ENCODE assay signal across 25 cellular contexts in the genomic region with DNA sequence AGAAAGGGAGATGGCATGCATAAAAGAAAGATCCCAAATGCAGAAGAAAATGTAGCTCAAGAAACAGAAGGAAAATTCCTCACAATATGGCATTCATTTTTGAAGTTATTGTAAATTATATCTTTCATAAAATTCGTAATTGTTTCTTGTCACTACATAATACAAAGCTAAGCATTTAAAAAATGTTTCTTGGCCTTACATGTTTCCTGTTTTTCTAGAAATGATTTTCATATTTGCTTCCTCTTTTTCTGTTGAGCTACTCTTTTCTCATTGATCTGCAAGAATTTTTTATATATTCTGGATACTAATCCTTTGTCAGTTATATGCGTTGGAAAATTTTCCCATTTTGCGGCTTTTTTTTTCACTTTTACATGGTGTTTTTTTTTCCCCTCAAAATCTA. TPM values are rescaled to one million over a fixed set of nuclear protein-coding genes. Genes with fewer than 3 reads are reported as not detected.
DNase-seq lines count a peak whose midpoint lies in the region; ATAC-seq and TF ChIP-seq lines count a peak whose summit lies in the region.
"Had no signal": no experiment of that assay in that cellular context is flagged by ENCODE, and none has a peak within 500 bp of the region (broad histone marks: within the 10 kb centered on the region; RNA-seq: fewer than 3 reads in every experiment).

No MANE protein-coding gene starts in this region.

- H3K9me3 Mint-ChIP-seq in activated B cell treated with CpG ODN at 0.5 μM for 24 hours, result peaks cover 4% of the 10 kb centered on the region
- H3K9me3 Mint-ChIP-seq in stimulated activated naive B cell treated with anti-CD40 and anti-IgM and Interleukin-4, amounts not matched to agents 10 μg/mL and 1 μg/mL and 100 μg/mL, for 72 hours, result peaks cover 0 to 3% of the 10 kb centered on the region in 2 donors
- H3K9me3 Mint-ChIP-seq: CD4-positive, alpha-beta T cell had no signal

- peaks cover 28% of the 10 kb centered on the region for H3K4me1 Mint-ChIP-seq in activated B cell treated with CpG ODN at 0.5 μM for 24 hours
- peaks cover 9 to 23% of the 10 kb centered on the region in 2 donors for H3K4me1 Mint-ChIP-seq in stimulated activated naive B cell treated with anti-CD40 and anti-IgM and Interleukin-4, amounts not matched to agents 10 μg/mL and 1 μg/mL and 100 μg/mL, for 72 hours

- intact Hi-C loops in activated B cell treated with CpG ODN at 0.5 μM for 24 hours (cut with micrococcal nuclease) (no loop called here), body of pancreas (cut with DNase I) (no loop called here)

- H3K27me3 Mint-ChIP-seq in activated B cell treated with CpG ODN at 0.5 μM for 24 hours, result no peaks in the 10 kb centered on the region
- H3K27me3 Mint-ChIP-seq in stimulated activated naive B cell treated with anti-CD40 and anti-IgM and Interleukin-4, amounts not matched to agents 10 μg/mL and 1 μg/mL and 100 μg/mL, for 72 hours, result no peaks in the 10 kb centered on the region
- H3K27me3 Mint-ChIP-seq: CD4-positive, alpha-beta T cell had no signal

- no peaks in the 10 kb centered on the region for H3K27me3 ChIP-seq in body of pancreas

- peak overlapping the region; percentile 3 for H3K4me3 Mint-ChIP-seq in activated B cell treated with CpG ODN at 0.5 μM for 24 hours
- H3K4me3 Mint-ChIP-seq in stimulated activated naive B cell treated with anti-CD40 and anti-IgM and Interleukin-4, amounts not matched to agents 10 μg/mL and 1 μg/mL and 100 μg/mL, for 72 hours, result peak overlapping the region in 1 of 2 donors; percentile 52
- H3K4me3 Mint-ChIP-seq: CD4-positive, alpha-beta T cell had no signal

- H3K4me3 ChIP-seq in body of pancreas, result no peak overlapping the region
- H3K4me3 ChIP-seq: GM12878, GM23248, SJSA1 had no signal

- H3K36me3 ChIP-seq in body of pancreas (replicated peaks in 1 of 2; ENCODE audit: insufficient read depth in 1 of 2, low read depth in 2 of 2), result no peaks in the 10 kb centered on the region
- H3K36me3 ChIP-seq: SJSA1 had no signal

- POLR2A ChIA-PET in activated B cell treated with CpG ODN at 0.5 μM for 24 hours (lab: Charles Lee), result interaction anchor here (0.6 kb wide), 1 partner anchor 17 kb away, joined by 4 read pairs; no protein-coding TSS in a partner anchor

- H3K4me1 ChIP-seq in body of pancreas, result no peaks in the 10 kb centered on the region
- H3K4me1 ChIP-seq: SJSA1 had no signal

- WGBS in body of pancreas, 2 donors, result 71 to 77% methylated on average over 3 of the region's 3 CpGs

- no peak for TF ChIP-seq CTCF in activated B cell treated with CpG ODN at 0.5 μM for 24 hours (IDR thresholded peaks at IDR 0.05)
- TF ChIP-seq CTCF in body of pancreas (IDR thresholded peaks at IDR 0.05), result no peak

- ATAC-seq in activated B cell treated with CpG ODN at 0.5 μM for 24 hours (ENCODE audit: low read depth) (no peak), body of pancreas (no peak), HG02970 (IDR thresholded peaks at IDR 0.05; ENCODE audit: low FRiP score, unreplicated experiment) (no peak), HG02973 (IDR thresholded peaks at IDR 0.05; ENCODE audit: unreplicated experiment) (no peak)
- ATAC-seq in stimulated activated naive B cell treated with anti-CD40 and anti-IgM and Interleukin-4, amounts not matched to agents 10 μg/mL and 1 μg/mL and 100 μg/mL, for 72 hours (replicated peaks), result no peak
- ATAC-seq: GM12878, Right ventricle myocardium inferior had no signal

- CTCF ChIA-PET in activated B cell treated with CpG ODN at 0.5 μM for 24 hours (lab: Charles Lee), result interaction anchor here (0.9 kb wide), 1 partner anchor 13 kb away, joined by 3 read pairs; no protein-coding TSS in a partner anchor

- DNase-seq in NOMO-1 (lab: John Stamatoyannopoulos, UW; ENCODE audit: unreplicated experiment in 2 of 2) (peak; percentile 7 to 75), NOMO-1 treated with dmso at 0.1 percent for 144 hours (lab: John Stamatoyannopoulos, UW; ENCODE audit: unreplicated experiment) (no peak), NOMO-1 treated with DMSO at 0.1 percent for 48 hours (lab: John Stamatoyannopoulos, UW; ENCODE audit: unreplicated experiment) (peak; percentile 70), activated B cell treated with CpG ODN at 0.5 μM for 24 hours (no peak), body of pancreas (no peak)
- DNase-seq in stimulated activated naive B cell treated with anti-CD40 and anti-IgM and Interleukin-4, amounts not matched to agents 10 μg/mL and 1 μg/mL and 100 μg/mL, for 72 hours, result no peak
- DNase-seq: 8988T; ACHN; CD4-positive, alpha-beta T cell; GM23248; H7; IMR-90; MM.1S; NCI-H1105; NCI-H1436 treated with DMSO at 0.1 percent for 48 hours; NCI-H187 treated with DMSO at 0.1 percent for 48 hours; NCI-H524; NCI-H748 treated with DMSO at 0.1 percent for 48 hours; T-helper 1 cell had no signal

- peaks cover 6% of the 10 kb centered on the region for H3K36me3 Mint-ChIP-seq in activated B cell treated with CpG ODN at 0.5 μM for 24 hours (ENCODE audit: low read depth)
- H3K36me3 Mint-ChIP-seq in stimulated activated naive B cell treated with anti-CD40 and anti-IgM and Interleukin-4, amounts not matched to agents 10 μg/mL and 1 μg/mL and 100 μg/mL, for 72 hours, result peaks cover 3 to 4% of the 10 kb centered on the region in 2 donors

- no peak for TF ChIP-seq POLR2A in body of pancreas (IDR thresholded peaks at IDR 0.05)

- H3K27ac Mint-ChIP-seq in activated B cell treated with CpG ODN at 0.5 μM for 24 hours, result peak overlapping the region; percentile 77
- H3K27ac Mint-ChIP-seq in stimulated activated naive B cell treated with anti-CD40 and anti-IgM and Interleukin-4, amounts not matched to agents 10 μg/mL and 1 μg/mL and 100 μg/mL, for 72 hours, result peak overlapping the region; percentile 3
- H3K27ac Mint-ChIP-seq: CD4-positive, alpha-beta T cell had no signal

- H3K27ac ChIP-seq in body of pancreas, result no peak overlapping the region
- H3K27ac ChIP-seq: GM23248, KMS-11, SJSA1 had no signal

- H3K9me3 ChIP-seq in body of pancreas, result no peaks in the 10 kb centered on the region
- H3K9me3 ChIP-seq: SJSA1 had no signal

RNA-seq across cellular contexts. Expression of a gene that starts 48.0 kb away (rescaled TPM):
- total RNA-seq in activated B cell treated with CpG ODN at 0.5 μM for 24 hours, result 0.15 TPM in 1 of 2 replicates, not detected in the other
- total RNA-seq in body of pancreas, result not detected
- total RNA-seq: GM23248, H7, IMR-90, Right ventricle myocardium inferior, SJSA1 had no signal

RNA-seq across cellular contexts. Expression of a gene that starts 55.4 kb away (rescaled TPM):
- total RNA-seq in activated B cell treated with CpG ODN at 0.5 μM for 24 hours, result 4.2 and 4.3 TPM in 2 replicates
- under 1 TPM; 0.78 to 0.99 TPM for total RNA-seq in body of pancreas
- total RNA-seq: GM23248, IMR-90 had no signal

Comparison
In these comparisons a context has a peak if more than half of its experiments do, and no peak if none do; other contexts are left out.
1. DNase-seq: peak in NOMO-1 (2 of 2) and NOMO-1 treated with DMSO at 0.1 percent for 48 hours (single experiment); none in NOMO-1 treated with dmso at 0.1 percent for 144 hours (single experiment), activated B cell treated with CpG ODN at 0.5 μM for 24 hours (single experiment), stimulated activated naive B cell treated with anti-CD40 and anti-IgM and Interleukin-4, amounts not matched to agents 10 μg/mL and 1 μg/mL and 100 μg/mL, for 72 hours (single experiment) and body of pancreas (0 of 4).